In the genomic region with DNA sequence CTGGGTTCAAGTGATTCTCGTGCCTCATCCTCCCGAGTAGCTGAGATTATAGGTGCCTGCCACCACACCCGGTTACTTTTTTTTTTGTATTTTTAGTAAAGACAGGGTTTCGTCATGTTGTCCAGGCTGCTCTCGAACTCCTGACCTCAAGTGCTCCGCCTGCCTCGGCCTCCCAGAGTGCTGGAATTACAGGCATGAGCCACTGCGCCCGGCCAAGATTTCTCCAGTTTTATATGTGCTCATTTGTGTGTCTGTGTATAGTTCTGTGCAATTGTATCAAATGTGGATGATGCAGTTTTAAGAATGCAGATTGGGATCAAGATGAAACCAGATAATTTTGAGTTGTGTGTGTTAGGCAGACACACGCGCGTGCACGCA, we compare ENCODE assay signal across 10 cellular contexts.
DNase-seq lines count a peak whose midpoint lies in the region; ATAC-seq and TF ChIP-seq lines count a peak whose summit lies in the region.
"Had no signal": no experiment of that assay in that cellular context is flagged by ENCODE, and none has a peak within 500 bp of the region (broad histone marks: within the 10 kb centered on the region; RNA-seq: fewer than 3 reads in every experiment).

No MANE protein-coding gene starts in this region.

- intact Hi-C loops in left ventricle myocardium inferior (cut with micrococcal nuclease), result no loop called here
- intact Hi-C loops in Right ventricle myocardium superior (cut with DNase I), result no loop called here
- intact Hi-C loops in lower lobe of right lung (cut with DNase I), result no loop called here
- intact Hi-C loops in activated CD4-positive, alpha-beta memory T cell treated with anti-CD3 and anti-CD28 coated beads for 36 hours (cut with micrococcal nuclease), result no loop called here

- no peak for TF ChIP-seq POLR2A in upper lobe of left lung (IDR thresholded peaks at IDR 0.05)
- TF ChIP-seq POLR2A in GM18505 (IDR thresholded peaks at IDR 0.05; ENCODE audit: borderline replicate concordance, extremely low read depth, insufficient read depth, insufficient read length), result no peak

- DNase-seq in left ventricle myocardium inferior, result no peak
- DNase-seq in Right ventricle myocardium superior, result no peak
- DNase-seq in central memory CD8-positive, alpha-beta T cell (ENCODE audit: low spot score in 2 of 2), result no peak
- DNase-seq in lower lobe of right lung, result no peak
- no peak for DNase-seq in upper lobe of left lung
- DNase-seq in activated CD4-positive, alpha-beta memory T cell treated with anti-CD3 and anti-CD28 coated beads for 36 hours, result no peak
- no peak for DNase-seq in NCI-H1048 (lab: John Stamatoyannopoulos, UW)
- DNase-seq: dermis blood vessel endothelial cell, NCI-H2107 had no signal

- peak overlapping the region; percentile 87 for H3K27ac ChIP-seq in left ventricle myocardium inferior (replicated peaks)
- peak overlapping the region; percentile 72 for H3K27ac ChIP-seq in lower lobe of right lung
- H3K27ac ChIP-seq in upper lobe of left lung, result peak overlapping the region; percentile 3 to 61 (median 50)

- ATAC-seq in Right ventricle myocardium superior (ENCODE audit: poor library complexity) (no peak), lower lobe of right lung (peak in 1 of 2 donors; percentile 14), upper lobe of left lung (ENCODE audit: low FRiP score in 2 of 2) (no peak), GM18505 (IDR thresholded peaks at IDR 0.05; ENCODE audit: unreplicated experiment) (no peak)
- ATAC-seq in central memory CD8-positive, alpha-beta T cell (replicated peaks; ENCODE audit: extremely low read depth, poor library complexity, severe bottlenecking), result no peak

- H3K9me3 ChIP-seq in left ventricle myocardium inferior (replicated peaks) (no peaks in the 10 kb centered on the region), lower lobe of right lung (no peaks in the 10 kb centered on the region), upper lobe of left lung (no peaks in the 10 kb centered on the region)

- no peak for TF ChIP-seq CTCF in left ventricle myocardium inferior (IDR thresholded peaks at IDR 0.05; ENCODE audit: borderline replicate concordance)
- no peak for TF ChIP-seq CTCF in lower lobe of right lung (IDR thresholded peaks at IDR 0.05)
- no peak for TF ChIP-seq CTCF in upper lobe of left lung (IDR thresholded peaks at IDR 0.05)

- peak overlapping the region; percentile 36 for H3K27ac Mint-ChIP-seq in central memory CD8-positive, alpha-beta T cell (ENCODE audit: low read depth)
- no peak overlapping the region for H3K27ac Mint-ChIP-seq in activated CD4-positive, alpha-beta memory T cell treated with anti-CD3 and anti-CD28 coated beads for 36 hours

- peaks cover 97% of the 10 kb centered on the region for H3K4me1 ChIP-seq in left ventricle myocardium inferior
- H3K4me1 ChIP-seq in lower lobe of right lung, result peaks cover 46% of the 10 kb centered on the region
- peaks cover 29 to 49% (median 36%) of the 10 kb centered on the region in 4 donors for H3K4me1 ChIP-seq in upper lobe of left lung

- 47 to 53% methylated on average over 13 of the region's 13 CpGs for WGBS in upper lobe of left lung, 2 donors

- H3K4me1 Mint-ChIP-seq in central memory CD8-positive, alpha-beta T cell, result peaks cover 67% of the 10 kb centered on the region
- peaks cover 58% of the 10 kb centered on the region for H3K4me1 Mint-ChIP-seq in activated CD4-positive, alpha-beta memory T cell treated with anti-CD3 and anti-CD28 coated beads for 36 hours (ENCODE audit: low read depth)

- no peak overlapping the region for H3K4me3 Mint-ChIP-seq in central memory CD8-positive, alpha-beta T cell
- no peak overlapping the region for H3K4me3 Mint-ChIP-seq in activated CD4-positive, alpha-beta memory T cell treated with anti-CD3 and anti-CD28 coated beads for 36 hours

- CTCF ChIA-PET in activated CD4-positive, alpha-beta memory T cell treated with anti-CD3 and anti-CD28 coated beads for 36 hours (lab: Charles Lee), result no interaction called here

- H3K36me3 ChIP-seq in left ventricle myocardium inferior (peaks cover 6% of the 10 kb centered on the region), lower lobe of right lung (peaks cover 8% of the 10 kb centered on the region), upper lobe of left lung (peaks cover 0 to 3% (median 0%) of the 10 kb centered on the region in 4 donors)

- H3K4me3 ChIP-seq in left ventricle myocardium inferior (peak overlapping the region; percentile 18), lower lobe of right lung (no peak overlapping the region), upper lobe of left lung (no peak overlapping the region)

- H3K36me3 Mint-ChIP-seq in central memory CD8-positive, alpha-beta T cell (ENCODE audit: insufficient read depth), result peaks cover 5% of the 10 kb centered on the region
- peaks cover 1% of the 10 kb centered on the region for H3K36me3 Mint-ChIP-seq in activated CD4-positive, alpha-beta memory T cell treated with anti-CD3 and anti-CD28 coated beads for 36 hours

- no peak for TF ChIP-seq EP300 in upper lobe of left lung (IDR thresholded peaks at IDR 0.05)

- no peaks in the 10 kb centered on the region for H3K9me3 Mint-ChIP-seq in central memory CD8-positive, alpha-beta T cell
- no peaks in the 10 kb centered on the region for H3K9me3 Mint-ChIP-seq in activated CD4-positive, alpha-beta memory T cell treated with anti-CD3 and anti-CD28 coated beads for 36 hours

- no peaks in the 10 kb centered on the region for H3K27me3 Mint-ChIP-seq in central memory CD8-positive, alpha-beta T cell
- no peaks in the 10 kb centered on the region for H3K27me3 Mint-ChIP-seq in activated CD4-positive, alpha-beta memory T cell treated with anti-CD3 and anti-CD28 coated beads for 36 hours

- POLR2A ChIA-PET in activated CD4-positive, alpha-beta memory T cell treated with anti-CD3 and anti-CD28 coated beads for 36 hours (lab: Charles Lee), result no interaction called here

- H3K27me3 ChIP-seq in left ventricle myocardium inferior (ENCODE audit: low read depth) (no peaks in the 10 kb centered on the region), lower lobe of right lung (ENCODE audit: low read depth) (no peaks in the 10 kb centered on the region), upper lobe of left lung (no peaks in the 10 kb centered on the region)
